ENCODE assay signal across 1 cellular context in the genomic region with DNA sequence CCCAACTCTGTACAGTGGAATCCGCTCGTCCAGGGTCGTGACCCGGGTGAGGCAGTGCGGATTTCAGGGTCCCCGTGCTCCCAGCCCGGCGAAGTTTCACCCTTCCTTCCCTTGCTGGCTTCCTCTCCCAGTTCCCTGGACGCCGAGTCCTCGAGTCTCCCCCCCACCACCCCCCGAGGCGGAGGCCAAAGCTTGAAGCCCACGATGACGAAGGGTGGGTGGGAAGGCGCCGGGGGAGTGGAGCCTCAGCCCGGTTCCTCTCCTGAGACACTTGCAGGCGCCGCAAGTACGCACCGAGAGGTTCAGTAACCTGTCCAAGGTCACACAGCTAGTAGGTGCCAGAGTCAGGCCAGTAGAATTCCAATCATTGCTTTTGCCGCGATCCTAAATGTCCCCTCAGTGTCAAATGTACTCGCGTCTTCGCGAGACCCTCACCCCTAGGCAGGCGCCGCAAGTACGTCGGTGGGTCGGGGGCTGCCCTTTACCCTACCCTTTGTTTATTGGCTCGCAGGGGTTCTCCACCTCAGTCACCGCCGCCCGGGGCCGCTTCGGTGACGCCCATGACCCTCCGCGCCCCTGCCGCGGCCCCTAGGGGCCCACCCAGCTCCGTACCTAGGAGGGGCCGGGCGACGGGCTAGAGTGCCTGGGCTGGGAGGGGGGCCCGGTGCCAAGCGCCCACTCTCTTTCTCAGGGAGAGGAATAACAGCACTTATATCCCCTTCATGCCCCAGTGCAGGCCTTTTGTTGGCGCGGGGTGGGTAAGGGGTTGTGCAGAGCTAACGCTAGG.
A peak's percentile ranks its signal among the peaks of the same experiment; 100 is the strongest.
TF ChIP-seq lines count a peak whose summit lies in the region.

No MANE protein-coding gene starts in this region.

TF ChIP-seq in H1, 55 proteins besides CTCF, POLR2A, EP300 and RAD21:
- no peak for TF ChIP-seq RBBP5 (IDR thresholded peaks at IDR 0.05; ENCODE audit: borderline replicate concordance, low read depth, low read length)
- no peak for TF ChIP-seq PHF8 (conservative IDR thresholded peaks at IDR 0.05; ENCODE audit: low read depth, low read length)
- no peak for TF ChIP-seq CREB1 (IDR thresholded peaks at IDR 0.05)
- TF ChIP-seq YY1 (IDR thresholded peaks at IDR 0.05; ENCODE audit: low read depth, low read length): no peak
- no peak for TF ChIP-seq MAX (IDR thresholded peaks at IDR 0.05)
- no peak for TF ChIP-seq CBX8 (IDR thresholded peaks at IDR 0.05; ENCODE audit: borderline replicate concordance, low read depth, low read length)
- TF ChIP-seq JUND (IDR thresholded peaks at IDR 0.05; ENCODE audit: low read length): no peak
- peak; percentile 80 for TF ChIP-seq SUZ12 (IDR thresholded peaks at IDR 0.05; ENCODE audit: low read length)
- TF ChIP-seq ZNF274 (IDR thresholded peaks at IDR 0.05; ENCODE audit: borderline replicate concordance, extremely low read depth, low read length): no peak
- no peak for TF ChIP-seq SP2 (IDR thresholded peaks at IDR 0.05; ENCODE audit: low read length)
- peak; percentile 68 for TF ChIP-seq EZH2 (IDR thresholded peaks at IDR 0.05; ENCODE audit: low read depth, low read length, severe bottlenecking)
- TF ChIP-seq POU5F1 (IDR thresholded peaks at IDR 0.05; ENCODE audit: low read depth, low read length): no peak
- TF ChIP-seq KDM1A (IDR thresholded peaks at IDR 0.05; ENCODE audit: borderline replicate concordance, low read length): peak; percentile 90; the same call in 1 of the 2 replicates
- TF ChIP-seq JUN (IDR thresholded peaks at IDR 0.05; ENCODE audit: low read depth, low read length): no peak
- no peak for TF ChIP-seq SP1 (IDR thresholded peaks at IDR 0.05; ENCODE audit: low read depth, low read length)
- no peak for TF ChIP-seq GABPA (IDR thresholded peaks at IDR 0.05; ENCODE audit: borderline replicate concordance, insufficient read depth, low read length)
- TF ChIP-seq BRCA1 (IDR thresholded peaks at IDR 0.05; ENCODE audit: low read depth, low read length): no peak
